ENCODE assay signal across 19 cellular contexts in genomic region chr2:13968811-13969210, GRCh38.
DNase-seq lines count a peak whose midpoint lies in the region; ATAC-seq and TF ChIP-seq lines count a peak whose summit lies in the region.
"Had no signal": no experiment of that assay in that cellular context is flagged by ENCODE, and none has a peak within 500 bp of the region (broad histone marks: within the 10 kb centered on the region; RNA-seq: fewer than 3 reads in every experiment).

No MANE protein-coding gene starts in this region.

- H3F3A ChIP-seq in GM23248 (ENCODE audit: insufficient read depth) = no peaks in the 10 kb centered on the region

- H3K27ac Mint-ChIP-seq in T-cell (no peak overlapping the region), natural killer cell (no peak overlapping the region)
- H3K27ac Mint-ChIP-seq: HFFc6 had no signal

- no peaks in the 10 kb centered on the region for H3K9me2 ChIP-seq in GM23248 (ENCODE audit: insufficient read depth)

- no peak overlapping the region for H3K4me2 ChIP-seq in GM23248 (ENCODE audit: unreplicated experiment)
- H3K4me2 ChIP-seq: A549 had no signal

- CTCF ChIA-PET in T-cell (lab: Charles Lee) = no interaction called here

- no peaks in the 10 kb centered on the region for H4K20me1 ChIP-seq in GM23248 (ENCODE audit: insufficient read depth)

- peak overlapping the region; percentile 65 for H2AFZ ChIP-seq in ACC112 (ENCODE audit: low read length, unreplicated experiment)
- peak overlapping the region; percentile 39; the same call in 1 of the 2 replicates for H2AFZ ChIP-seq in GM23248

- WGBS in GM23248 (ENCODE audit: low coverage in 1 of 2, low lambda C conversion rate in 2 of 2, missing lambda C conversion rate in 2 of 2), 2 experiments = 0 to 2% methylated on average over 2 of the region's 2 CpGs

- peaks cover 0 to 10% (median 6%) of the 10 kb centered on the region in 3 donors for H3K9me3 Mint-ChIP-seq in T-cell
- H3K9me3 Mint-ChIP-seq in natural killer cell = peaks cover 6 to 17% of the 10 kb centered on the region in 2 donors

- in situ Hi-C loops in GM23248 (cut with MboI) = no loop called here

- H3K27me3 Mint-ChIP-seq in T-cell (no peaks in the 10 kb centered on the region), natural killer cell (ENCODE audit: low read depth in 2 of 2) (no peaks in the 10 kb centered on the region)

- H3K4me3 ChIP-seq in ACC112 (ENCODE audit: low read depth, low read length) (peak overlapping the region; percentile 43; the same call in 1 of the 2 replicates), GM23248 (no peak overlapping the region; the same call in 1 of the 2 replicates), adipocyte (ENCODE audit: low read length) (no peak overlapping the region)
- H3K4me3 ChIP-seq: A549 had no signal

- H3K79me2 ChIP-seq in ACC112 (ENCODE audit: control insufficient read depth, insufficient read depth, low read length, unreplicated experiment) (no peaks in the 10 kb centered on the region), GM23248 (ENCODE audit: insufficient read depth) (no peaks in the 10 kb centered on the region)

- H3K27me3 ChIP-seq in ACC112 (ENCODE audit: insufficient read depth, low read length) (no peaks in the 10 kb centered on the region), GM23248 (replicated peaks; ENCODE audit: insufficient read depth) (no peaks in the 10 kb centered on the region), adipocyte (replicated peaks; ENCODE audit: control insufficient read depth, insufficient read depth, low read length) (no peaks in the 10 kb centered on the region)

- H3K27ac ChIP-seq in ACC112 (ENCODE audit: low read depth, low read length) (no peak overlapping the region), GM23248 (no peak overlapping the region)
- H3K27ac ChIP-seq: A549 had no signal

- no peaks in the 10 kb centered on the region for H3K4me1 Mint-ChIP-seq in T-cell
- no peaks in the 10 kb centered on the region for H3K4me1 Mint-ChIP-seq in natural killer cell

- H3K4me3 Mint-ChIP-seq in T-cell (no peak overlapping the region), natural killer cell (no peak overlapping the region)
- H3K4me3 Mint-ChIP-seq: HFFc6 had no signal

- DNase-seq in GM23248 = peak; percentile 0
- peak; percentile 4 for DNase-seq in NCI-H460 (ENCODE audit: extremely low read depth, low read depth)
- peak; percentile 43 for DNase-seq in adipocyte (ENCODE audit: low read depth)
- DNase-seq in activated CD4-positive, alpha-beta T cell treated with anti-CD3 and anti-CD28 coated beads for 1 hour = no peak
- no peak for DNase-seq in T-cell
- no peak for DNase-seq in HT-29 (ENCODE audit: low spot score)
- DNase-seq in natural killer cell = no peak
- DNase-seq: Caco-2, DMS53, HFFc6, Karpas-422, NCI-H1417, NCI-H187 treated with DMSO at 0.1 percent for 48 hours, Right ventricle myocardium superior, T-helper 2 cell had no signal

- no peak for TF ChIP-seq CTCF in natural killer cell (IDR thresholded peaks at IDR 0.05)

- H3K9me3 ChIP-seq in GM23248 (ENCODE audit: low read depth) (no peaks in the 10 kb centered on the region), adipocyte (ENCODE audit: control insufficient read depth, low read length) (no peaks in the 10 kb centered on the region)
- H3K9me3 ChIP-seq: Caco-2 had no signal

- H3K9ac ChIP-seq in GM23248 (no peak overlapping the region), adipocyte (ENCODE audit: low read length) (no peak overlapping the region)

- H3K36me3 Mint-ChIP-seq in T-cell = no peaks in the 10 kb centered on the region
- peaks cover 12% of the 10 kb centered on the region for H3K36me3 Mint-ChIP-seq in natural killer cell

- POLR2A ChIA-PET in T-cell (lab: Charles Lee) = no interaction called here

- ATAC-seq in T-cell (replicated peaks in 1 of 4) (no peak), natural killer cell (no peak)
- ATAC-seq: A549, Panc1, SK-N-SH treated with all-trans-retinoic acid at 6 μM for 48 hours had no signal

- H3K36me3 ChIP-seq in ACC112 (ENCODE audit: insufficient read depth, low read length) = no peaks in the 10 kb centered on the region
- no peaks in the 10 kb centered on the region for H3K36me3 ChIP-seq in GM23248 (ENCODE audit: low read depth)
- no peaks in the 10 kb centered on the region for H3K36me3 ChIP-seq in adipocyte (ENCODE audit: control insufficient read depth, insufficient read depth, low read length, severe bottlenecking)

- intact Hi-C loops in natural killer cell (cut with micrococcal nuclease) = no loop called here

- H3K4me1 ChIP-seq in ACC112 (ENCODE audit: control insufficient read depth, insufficient read depth, low read length, unreplicated experiment) (no peaks in the 10 kb centered on the region), GM23248 (ENCODE audit: insufficient read depth) (no peaks in the 10 kb centered on the region), adipocyte (ENCODE audit: control insufficient read depth, insufficient read depth, low read length) (no peaks in the 10 kb centered on the region)
- H3K4me1 ChIP-seq: A549, Caco-2 had no signal

Comparison
In these comparisons a context has a peak if more than half of its experiments do, and no peak if none do; other contexts are left out.
1. DNase-seq: peak in GM23248 (single experiment), NCI-H460 (single experiment) and adipocyte (single experiment); none in activated CD4-positive, alpha-beta T cell treated with anti-CD3 and anti-CD28 coated beads for 1 hour (single experiment), T-cell (0 of 34), HT-29 (single experiment) and natural killer cell (single experiment).